ENCODE assay signal across 1 cellular context in the genomic region with DNA sequence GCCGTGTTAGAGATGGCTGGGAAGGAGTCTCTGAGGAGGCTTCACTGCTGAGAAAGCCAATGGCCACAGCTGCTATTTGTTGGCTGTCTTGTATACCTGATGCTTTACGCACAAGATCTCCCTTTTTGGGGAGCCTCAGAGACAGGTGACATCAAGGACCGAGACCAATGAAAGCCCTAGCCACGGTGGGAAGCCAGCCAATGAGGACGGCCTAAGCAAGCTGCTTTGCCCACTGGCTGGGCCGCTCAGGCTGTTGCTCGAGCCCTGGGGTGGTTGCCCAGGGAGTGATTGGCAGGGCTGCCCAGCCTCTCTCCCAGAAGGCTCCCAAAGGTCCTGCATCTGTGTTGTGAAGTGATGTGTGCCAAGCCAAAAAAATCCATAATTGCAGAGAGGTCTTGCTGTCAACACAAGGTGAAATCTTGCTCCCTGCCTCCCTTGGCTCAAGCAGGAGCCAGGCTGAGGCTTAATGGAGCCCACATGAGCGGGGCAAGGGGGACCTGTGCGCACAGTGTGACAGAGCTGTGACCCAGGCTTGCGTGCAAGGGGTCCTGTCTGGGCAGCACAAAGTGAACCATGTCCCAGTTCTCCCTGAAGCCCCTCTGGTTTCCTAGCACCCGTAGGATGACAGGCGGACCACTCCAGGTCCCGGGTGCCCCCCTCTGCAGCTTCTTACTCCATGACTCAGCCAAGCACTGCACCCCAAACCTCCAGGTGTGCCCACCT.
TF ChIP-seq lines count a peak whose summit lies in the region.

No MANE protein-coding gene starts in this region.

TF ChIP-seq in IMR-90, 13 proteins besides CTCF, POLR2A, EP300 and RAD21:
- no peak for TF ChIP-seq CHD1 (IDR thresholded peaks at IDR 0.05; ENCODE audit: low read depth, low read length)
- no peak for TF ChIP-seq USF2 (IDR thresholded peaks at IDR 0.05; ENCODE audit: low read depth, low read length)
- no peak for TF ChIP-seq MXI1 (IDR thresholded peaks at IDR 0.05; ENCODE audit: borderline replicate concordance, low read depth, low read length)
- TF ChIP-seq FOS (IDR thresholded peaks at IDR 0.05; ENCODE audit: low read depth, low read length), result no peak
- no peak for TF ChIP-seq RCOR1 (IDR thresholded peaks at IDR 0.05; ENCODE audit: insufficient replicate concordance, low read length)
- TF ChIP-seq BHLHE40 (IDR thresholded peaks at IDR 0.05; ENCODE audit: low read depth, low read length), result no peak
- no peak for TF ChIP-seq MAZ (IDR thresholded peaks at IDR 0.05; ENCODE audit: borderline replicate concordance, low read depth, low read length)
